Comparison of ENCODE assay signal across 26 cellular contexts in the genomic region with DNA sequence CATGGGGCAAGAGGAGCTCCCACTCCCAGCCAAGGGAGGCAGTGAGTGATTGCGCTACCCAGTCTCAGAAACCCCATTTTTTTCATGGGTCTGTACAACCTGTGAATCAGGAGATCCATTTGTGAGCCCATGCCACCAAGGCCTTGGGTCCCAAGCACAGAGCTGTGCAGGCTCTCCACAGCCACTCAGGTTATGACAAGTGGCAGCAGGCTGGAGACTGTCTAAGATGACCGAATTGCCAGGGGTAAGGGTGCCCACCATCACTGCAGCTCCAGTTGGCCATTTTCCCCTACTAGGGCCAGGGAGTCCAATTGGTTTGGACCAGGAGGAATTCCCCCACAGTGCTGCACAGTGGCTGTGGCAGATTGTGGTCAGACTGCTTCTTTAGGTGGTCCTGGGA.
"Had no signal": no experiment of that assay in that cellular context is flagged by ENCODE, and none has a peak within 500 bp of the region (broad histone marks: within the 10 kb centered on the region; RNA-seq: fewer than 3 reads in every experiment).

No MANE protein-coding gene starts in this region.

- ATAC-seq: stimulated activated effector memory CD8-positive, alpha-beta T cell treated with anti-CD3 and anti-CD28 coated beads, Interleukin-12 subunit alpha, Interleukin-12 subunit beta, amount 100 ng/mL, for 72 hours; stimulated activated memory B cell treated with anti-CD40 and anti-IgM and Interleukin-4, amounts not matched to agents 10 μg/mL and 1 μg/mL and 100 μg/mL, for 72 hours; stimulated activated naive B cell treated with anti-CD40 and anti-IgM and Interleukin-4, amounts not matched to agents 10 μg/mL and 1 μg/mL and 100 μg/mL, for 72 hours; stimulated activated naive CD8-positive, alpha-beta T cell treated with anti-CD3 and anti-CD28 coated beads, Interleukin-15, amount 100 ng/mL, for 72 hours; stimulated activated naive CD8-positive, alpha-beta T cell treated with anti-CD3 and anti-CD28 coated beads, Interleukin-15, Interleukin-2, amounts not matched to agents 100 U/mL and 50 U/mL, for 24 hours; upper lobe of right lung had no signal

- DNase-seq: stimulated activated CD4-positive, alpha-beta T cell treated with anti-CD3 and anti-CD28 coated beads, Interleukin-2, amount 100 ng/mL, for 48 hours; stimulated activated CD4-positive, alpha-beta T cell treated with anti-CD3 and anti-CD28 coated beads, Interleukin-4, amount 100 ng/mL, for 1 hour; stimulated activated CD4-positive, alpha-beta T cell treated with anti-CD3 and anti-CD28 coated beads, Interleukin-4, amount 100 ng/mL, for 24 hours; stimulated activated CD4-positive, alpha-beta T cell treated with anti-CD3 and anti-CD28 coated beads, Interleukin-4, amount 100 ng/mL, for 4 hours; stimulated activated CD8-positive, alpha-beta memory T cell treated with anti-CD3 and anti-CD28 coated beads, Interleukin-4, amount 100 ng/mL, for 48 hours; stimulated activated naive B cell treated with anti-CD40 and anti-IgM and Interleukin-4, amounts not matched to agents 10 μg/mL and 1 μg/mL and 100 μg/mL, for 72 hours; stimulated activated naive CD4-positive, alpha-beta T cell; stimulated activated naive CD4-positive, alpha-beta T cell treated with Interleukin-2 at 50 U/mL for 16 hours; stimulated activated naive CD8-positive, alpha-beta T cell treated with anti-CD3 and anti-CD28 coated beads, Interleukin-15, amount 100 ng/mL, for 72 hours; stimulated activated naive CD8-positive, alpha-beta T cell treated with anti-CD3 and anti-CD28 coated beads, Interleukin-15, Interleukin-2, amounts not matched to agents 100 U/mL and 50 U/mL, for 24 hours; stomach; substantia nigra; testis; thyroid gland; tibial artery; transverse colon; trophoblast cell; upper lobe of left lung; upper lobe of right lung; uterus had no signal

- H3K27ac ChIP-seq: stomach, suprapubic skin, testis, thoracic aorta, thyroid gland, tibial artery, tibial nerve, transverse colon, upper lobe of left lung, upper lobe of right lung, uterus, vagina had no signal

- H3K4me3 ChIP-seq: stomach, suprapubic skin, testis, thoracic aorta, thyroid gland, tibial artery, tibial nerve, transverse colon, upper lobe of left lung, upper lobe of right lung, uterus, vagina had no signal

- H3K4me1 ChIP-seq: stomach, suprapubic skin, testis, thyroid gland, tibial artery, tibial nerve, transverse colon, upper lobe of left lung, upper lobe of right lung, uterus, vagina had no signal

- H3K36me3 ChIP-seq: stomach, suprapubic skin, thoracic aorta, thyroid gland, tibial artery, tibial nerve, transverse colon, upper lobe of left lung, upper lobe of right lung, uterus, vagina had no signal

- H3K27me3 ChIP-seq: stomach, suprapubic skin, testis, thyroid gland, tibial artery, tibial nerve, transverse colon, upper lobe of left lung, upper lobe of right lung, uterus, vagina had no signal

- H3K9me3 ChIP-seq: suprapubic skin, testis, thoracic aorta, thyroid gland, transverse colon, upper lobe of left lung, upper lobe of right lung, uterus, vagina had no signal
